Comparison of ENCODE assay signal across 1 cellular context in genomic region chr13:20803180-20803965, GRCh38.
TF ChIP-seq lines count a peak whose summit lies in the region.

No MANE protein-coding gene starts in this region.

TF ChIP-seq in K562, 482 proteins besides CTCF, POLR2A, EP300 and RAD21 (continued from another document):
- no peak for TF ChIP-seq PATZ1 (CRISPR knock-in tag; IDR thresholded peaks at IDR 0.05; ENCODE audit: borderline replicate concordance)
- no peak for TF ChIP-seq HCFC1 (IDR thresholded peaks at IDR 0.05; ENCODE audit: low read depth, low read length)
- no peak for TF ChIP-seq HDAC8 (tag; IDR thresholded peaks at IDR 0.05)
- TF ChIP-seq PTTG1 (tag; IDR thresholded peaks at IDR 0.05; ENCODE audit: low read depth) = peak; percentile 47; the same call in 1 of the 2 replicates
- no peak for TF ChIP-seq ZKSCAN1 (IDR thresholded peaks at IDR 0.05; ENCODE audit: low read depth, low read length)
- TF ChIP-seq ZNF79 (CRISPR knock-in tag; IDR thresholded peaks at IDR 0.05; ENCODE audit: low read depth) = no peak
- TF ChIP-seq NR2C1 (IDR thresholded peaks at IDR 0.05) = no peak
- 0 out of 2 replicates have a peak, but pooled peaks have one; percentile 35 for TF ChIP-seq NR2C1 (tag; IDR thresholded peaks at IDR 0.05)
- no peak for TF ChIP-seq CREBBP (IDR thresholded peaks at IDR 0.05; ENCODE audit: low read depth, low read length)
- no peak for TF ChIP-seq ZNF197 (CRISPR knock-in tag; IDR thresholded peaks at IDR 0.05; ENCODE audit: low read depth)
- peak; percentile 68; the same call in 1 of the 2 replicates for TF ChIP-seq ZNF584 (CRISPR knock-in tag; IDR thresholded peaks at IDR 0.05; ENCODE audit: low read depth)
- TF ChIP-seq RBM39 (optimal IDR thresholded peaks at IDR 0.05; ENCODE audit: low read depth, low read length) = no peak
- TF ChIP-seq ID3 (CRISPR knock-in tag; IDR thresholded peaks at IDR 0.05) = no peak
- no peak for TF ChIP-seq ID3 (tag; IDR thresholded peaks at IDR 0.05)
- TF ChIP-seq SMAD4 (CRISPR knock-in tag; conservative IDR thresholded peaks at IDR 0.05) = no peak
- no peak for TF ChIP-seq THAP12 (CRISPR knock-in tag; IDR thresholded peaks at IDR 0.05)
- 0 out of 2 replicates have a peak, but pooled peaks have one; percentile 32 for TF ChIP-seq CXXC5 (CRISPR knock-in tag; IDR thresholded peaks at IDR 0.05)
- no peak for TF ChIP-seq THAP7 (CRISPR knock-in tag; IDR thresholded peaks at IDR 0.05)
- no peak for TF ChIP-seq GTF2B (IDR thresholded peaks at IDR 0.05; ENCODE audit: extremely low read depth, insufficient read length)
- no peak for TF ChIP-seq ZNF311 (CRISPR knock-in tag; IDR thresholded peaks at IDR 0.05)
- TF ChIP-seq PCBP2 (IDR thresholded peaks at IDR 0.05; ENCODE audit: low read depth, low read length, poor library complexity, severe bottlenecking) = no peak
